In the genomic region with DNA sequence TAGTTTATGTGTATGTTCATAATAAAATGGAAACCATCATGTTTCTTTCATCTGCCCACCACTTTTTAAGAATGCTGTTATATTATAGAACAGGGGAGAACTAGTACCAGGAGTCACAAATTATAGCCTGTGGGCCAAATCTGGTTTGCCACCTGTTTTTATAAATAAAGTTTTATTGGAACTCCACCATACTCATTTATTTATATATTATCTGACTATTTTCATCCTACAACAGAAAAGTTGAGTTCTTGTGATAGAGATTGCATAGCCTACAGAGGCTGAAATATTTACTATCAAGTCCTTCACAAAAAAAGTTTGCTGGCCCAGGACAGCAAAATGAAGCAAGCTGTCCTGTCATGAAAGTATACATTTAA, we compare ENCODE assay signal across 14 cellular contexts. TPM values are rescaled to one million over a fixed set of nuclear protein-coding genes. Genes with fewer than 3 reads are reported as not detected.
DNase-seq lines count a peak whose midpoint lies in the region; ATAC-seq and TF ChIP-seq lines count a peak whose summit lies in the region.
"Had no signal": no experiment of that assay in that cellular context is flagged by ENCODE, and none has a peak within 500 bp of the region (broad histone marks: within the 10 kb centered on the region; RNA-seq: fewer than 3 reads in every experiment).

No MANE protein-coding gene starts in this region.

- in situ Hi-C loops in KBM-7 (cut with MboI; ENCODE audit: low pct_unique_long_range_greater_than_20kb, low sequenced_read_pairs), result loop anchor here (10.0 to 25.0 kb wide), 2 partner anchors 172 to 211 kb away; no protein-coding TSS in a partner anchor

- no peak for TF ChIP-seq EP300 in stomach (IDR thresholded peaks at IDR 0.05)

- POLR2A ChIA-PET in activated CD4-positive, alpha-beta memory T cell treated with anti-CD3 and anti-CD28 coated beads, Interleukin-2, amount 10 ng/mL, durations not matched to agents 7 days and 5 days (lab: Charles Lee), result interaction anchor here (0.9 to 2.9 kb wide), 5 partner anchors 9 to 255 kb away, joined by 3 to 21 read pairs (median 5); partner anchors contain the start of gene CMSS1

- peak overlapping the region; percentile 62 for H3K4me3 Mint-ChIP-seq in activated T-cell treated with anti-CD3 and anti-CD28 coated beads, Interleukin-2, amount 50 U/mL, for 24 hours
- H3K4me3 Mint-ChIP-seq in activated CD4-positive, alpha-beta memory T cell treated with anti-CD3 and anti-CD28 coated beads, Interleukin-2, amount 10 ng/mL, durations not matched to agents 7 days and 5 days, result peak overlapping the region; percentile 62
- peak overlapping the region; percentile 15 for H3K4me3 Mint-ChIP-seq in memory B cell

- H3K4me1 Mint-ChIP-seq in activated T-cell treated with anti-CD3 and anti-CD28 coated beads, Interleukin-2, amount 50 U/mL, for 24 hours (ENCODE audit: low read depth), result peaks cover 62% of the 10 kb centered on the region
- H3K4me1 Mint-ChIP-seq in activated CD4-positive, alpha-beta memory T cell treated with anti-CD3 and anti-CD28 coated beads, Interleukin-2, amount 10 ng/mL, durations not matched to agents 7 days and 5 days, result peaks cover 70% of the 10 kb centered on the region
- peaks cover 29% of the 10 kb centered on the region for H3K4me1 Mint-ChIP-seq in memory B cell

- H3K27me3 ChIP-seq in stomach, result no peaks in the 10 kb centered on the region

- ATAC-seq in memory B cell (ENCODE audit: low read depth) (no peak), GM18858 (IDR thresholded peaks at IDR 0.05; ENCODE audit: unreplicated experiment) (no peak)
- ATAC-seq: esophagus mucosa had no signal

- CTCF ChIA-PET in activated CD4-positive, alpha-beta memory T cell treated with anti-CD3 and anti-CD28 coated beads, Interleukin-2, amount 10 ng/mL, durations not matched to agents 7 days and 5 days (lab: Charles Lee), result interaction anchor here (3.8 to 5.6 kb wide), 2 partner anchors 16 to 181 kb away, joined by 26 to 38 read pairs; no protein-coding TSS in a partner anchor

- intact Hi-C loops in stomach (cut with DNase I; ENCODE audit: low total_unique reads), result loop anchor here (10.0 kb wide), 1 partner anchor 238 kb away; no protein-coding TSS in a partner anchor

- no peak for DNase-seq in activated T-cell treated with anti-CD3 and anti-CD28 coated beads, Interleukin-2, amount 50 U/mL, for 24 hours
- no peak for DNase-seq in activated T-cell treated with anti-CD3 and anti-CD28 coated beads, Interleukin-2, amount 50 U/mL, for 1 hour
- no peak for DNase-seq in activated CD4-positive, alpha-beta memory T cell treated with anti-CD3 and anti-CD28 coated beads, Interleukin-2, amount 10 ng/mL, durations not matched to agents 7 days and 5 days
- no peak for DNase-seq in memory B cell (ENCODE audit: low spot score in 2 of 2)
- DNase-seq in stomach, result no peak
- DNase-seq in epidermal melanocyte (ENCODE audit: insufficient read length, low spot score), result no peak
- DNase-seq in KBM-7, result no peak
- DNase-seq: ACHN, NCI-H226 had no signal

- H3K36me3 Mint-ChIP-seq in activated T-cell treated with anti-CD3 and anti-CD28 coated beads, Interleukin-2, amount 50 U/mL, for 24 hours (ENCODE audit: low read depth), result peaks cover 2% of the 10 kb centered on the region
- H3K36me3 Mint-ChIP-seq in activated CD4-positive, alpha-beta memory T cell treated with anti-CD3 and anti-CD28 coated beads, Interleukin-2, amount 10 ng/mL, durations not matched to agents 7 days and 5 days (ENCODE audit: low read depth), result peaks cover 36% of the 10 kb centered on the region
- no peaks in the 10 kb centered on the region for H3K36me3 Mint-ChIP-seq in memory B cell

- H3K27ac ChIP-seq in stomach, result peak overlapping the region in 4 of 5 donors; percentile 17 to 72 (median 60)
- H3K27ac ChIP-seq: KMS-11, RWPE1 had no signal

- no peak for TF ChIP-seq POLR2A in stomach (IDR thresholded peaks at IDR 0.05)

- peaks cover 20 to 70% (median 30%) of the 10 kb centered on the region in 4 donors for H3K4me1 ChIP-seq in stomach

- TF ChIP-seq CTCF in stomach (IDR thresholded peaks at IDR 0.05), result no peak

- H3K9me3 ChIP-seq in stomach, result no peaks in the 10 kb centered on the region
- H3K9me3 ChIP-seq: prostate gland had no signal

- H3K4me3 ChIP-seq in stomach, result no peak overlapping the region
- H3K4me3 ChIP-seq: prostate gland had no signal

- no peaks in the 10 kb centered on the region for H3K36me3 ChIP-seq in stomach
- H3K36me3 ChIP-seq: prostate gland had no signal

- H3K27me3 Mint-ChIP-seq in activated T-cell treated with anti-CD3 and anti-CD28 coated beads, Interleukin-2, amount 50 U/mL, for 24 hours, result no peaks in the 10 kb centered on the region
- no peaks in the 10 kb centered on the region for H3K27me3 Mint-ChIP-seq in activated CD4-positive, alpha-beta memory T cell treated with anti-CD3 and anti-CD28 coated beads, Interleukin-2, amount 10 ng/mL, durations not matched to agents 7 days and 5 days
- H3K27me3 Mint-ChIP-seq in memory B cell, result no peaks in the 10 kb centered on the region

- H3K27ac Mint-ChIP-seq in activated T-cell treated with anti-CD3 and anti-CD28 coated beads, Interleukin-2, amount 50 U/mL, for 24 hours, result peak overlapping the region; percentile 83
- peak overlapping the region; percentile 91 for H3K27ac Mint-ChIP-seq in activated CD4-positive, alpha-beta memory T cell treated with anti-CD3 and anti-CD28 coated beads, Interleukin-2, amount 10 ng/mL, durations not matched to agents 7 days and 5 days
- no peak overlapping the region for H3K27ac Mint-ChIP-seq in memory B cell

- H3K9me3 Mint-ChIP-seq in activated T-cell treated with anti-CD3 and anti-CD28 coated beads, Interleukin-2, amount 50 U/mL, for 24 hours, result no peaks in the 10 kb centered on the region
- peaks cover 4% of the 10 kb centered on the region for H3K9me3 Mint-ChIP-seq in activated CD4-positive, alpha-beta memory T cell treated with anti-CD3 and anti-CD28 coated beads, Interleukin-2, amount 10 ng/mL, durations not matched to agents 7 days and 5 days
- no peaks in the 10 kb centered on the region for H3K9me3 Mint-ChIP-seq in memory B cell

RNA-seq across cellular contexts. Expression of gene FILIP1L, which starts 41.3 kb away (rescaled TPM):
- 1 to 10 TPM; 1.9 to 2.0 TPM for total RNA-seq in activated CD4-positive, alpha-beta memory T cell treated with anti-CD3 and anti-CD28 coated beads, Interleukin-2, amount 10 ng/mL, durations not matched to agents 7 days and 5 days
- 10 to 100 TPM; 48.7 to 97.3 (median 59.8) TPM for total RNA-seq in stomach
- polyA plus RNA-seq in stomach, result 10 to 100 TPM; 10.6 to 98.4 (median 24.6) TPM

Comparison
In these comparisons a context has a peak if more than half of its experiments do, and no peak if none do; other contexts are left out.
1. RNA of gene FILIP1L, which starts 41.3 kb away (total RNA-seq): 48.7 to 97.3 TPM in stomach; 1.9 to 2.0 TPM in activated CD4-positive, alpha-beta memory T cell treated with anti-CD3 and anti-CD28 coated beads, Interleukin-2, amount 10 ng/mL, durations not matched to agents 7 days and 5 days; every median in the first group is over 10 times any median in the second.
2. Peak in every context shown above with its lines, with median percentiles within 50 percentile points of each other: H3K4me3 Mint-ChIP-seq.